ENCODE assay signal across 12 cellular contexts in genomic region chr13:74128171-74128767, GRCh38. TPM values are rescaled to one million over a fixed set of nuclear protein-coding genes. Genes with fewer than 3 reads are reported as not detected.
A peak's percentile ranks its signal among the peaks of the same experiment; 100 is the strongest.
DNase-seq lines count a peak whose midpoint lies in the region; ATAC-seq and TF ChIP-seq lines count a peak whose summit lies in the region.
"Had no signal": no experiment of that assay in that cellular context is flagged by ENCODE, and none has a peak within 500 bp of the region (broad histone marks: within the 10 kb centered on the region; RNA-seq: fewer than 3 reads in every experiment).

No MANE protein-coding gene starts in this region.

- H3K4me1 ChIP-seq in right atrium auricular region (peaks cover 0 to 41% of the 10 kb centered on the region in 2 donors), thoracic aorta (ENCODE audit: control insufficient read depth in 1 of 2, low read depth in 2 of 2) (peaks cover 50 to 61% of the 10 kb centered on the region in 2 donors)

- peak overlapping the region; percentile 60 for H3K4me3 Mint-ChIP-seq in activated CD4-positive, alpha-beta memory T cell treated with anti-CD3 and anti-CD28 coated beads for 36 hours
- H3K4me3 Mint-ChIP-seq in immature natural killer cell = peak overlapping the region in 3 of 5 donors; percentile 11 to 99 (median 37)
- H3K4me3 Mint-ChIP-seq: H9 had no signal

- ATAC-seq in Right ventricle myocardium inferior (no peak), thoracic aorta (ENCODE audit: insufficient number of reproducible peaks, low FRiP score, low read depth) (no peak)

- TF ChIP-seq CTCF in right atrium auricular region (IDR thresholded peaks at IDR 0.05) (no peak), thoracic aorta (IDR thresholded peaks at IDR 0.05) (no peak)

- H3K36me3 ChIP-seq in right atrium auricular region = no peaks in the 10 kb centered on the region
- no peaks in the 10 kb centered on the region for H3K36me3 ChIP-seq in thoracic aorta

- H3K9me3 ChIP-seq in right atrium auricular region = no peaks in the 10 kb centered on the region
- H3K9me3 ChIP-seq in thoracic aorta = no peaks in the 10 kb centered on the region

- no peaks in the 10 kb centered on the region for H3K27me3 Mint-ChIP-seq in activated CD4-positive, alpha-beta memory T cell treated with anti-CD3 and anti-CD28 coated beads for 36 hours
- H3K27me3 Mint-ChIP-seq in immature natural killer cell (ENCODE audit: low read depth in 3 of 3) = peaks cover under 1 to 7% (median 6%) of the 10 kb centered on the region in 3 donors

- no peaks in the 10 kb centered on the region for H3K27me3 ChIP-seq in right atrium auricular region
- H3K27me3 ChIP-seq in thoracic aorta (replicated peaks; ENCODE audit: insufficient read depth) = no peaks in the 10 kb centered on the region

- peak overlapping the region; percentile 87 for H3K27ac Mint-ChIP-seq in activated CD4-positive, alpha-beta memory T cell treated with anti-CD3 and anti-CD28 coated beads for 36 hours
- H3K27ac Mint-ChIP-seq in immature natural killer cell = peak overlapping the region; percentile 82 to 99 (median 92)

- POLR2A ChIA-PET in activated CD4-positive, alpha-beta memory T cell treated with anti-CD3 and anti-CD28 coated beads for 36 hours (lab: Charles Lee) = no interaction called here

- peaks cover 72% of the 10 kb centered on the region for H3K4me1 Mint-ChIP-seq in activated CD4-positive, alpha-beta memory T cell treated with anti-CD3 and anti-CD28 coated beads for 36 hours (ENCODE audit: low read depth)
- H3K4me1 Mint-ChIP-seq in immature natural killer cell = peaks cover 74 to 96% of the 10 kb centered on the region in 2 donors

- H3K36me3 Mint-ChIP-seq in activated CD4-positive, alpha-beta memory T cell treated with anti-CD3 and anti-CD28 coated beads for 36 hours = peaks cover 4% of the 10 kb centered on the region
- H3K36me3 Mint-ChIP-seq in immature natural killer cell = no peaks in the 10 kb centered on the region

- intact Hi-C loops in Right ventricle myocardium inferior (cut with DNase I) = no loop called here
- intact Hi-C loops in activated CD4-positive, alpha-beta memory T cell treated with anti-CD3 and anti-CD28 coated beads for 36 hours (cut with micrococcal nuclease) = loop anchor here (1.0 kb wide), 2 partner anchors 37 to 66 kb away; no protein-coding TSS in a partner anchor

- H3K9me3 Mint-ChIP-seq in activated CD4-positive, alpha-beta memory T cell treated with anti-CD3 and anti-CD28 coated beads for 36 hours = no peaks in the 10 kb centered on the region
- H3K9me3 Mint-ChIP-seq in immature natural killer cell = no peaks in the 10 kb centered on the region
- H3K9me3 Mint-ChIP-seq: H9 had no signal

- H3K4me3 ChIP-seq in right atrium auricular region = no peak overlapping the region
- H3K4me3 ChIP-seq in thoracic aorta = peak overlapping the region; percentile 22

- H3K27ac ChIP-seq in right atrium auricular region (peak overlapping the region; percentile 23 to 43), thoracic aorta (peak overlapping the region; percentile 3 to 68)
- H3K27ac ChIP-seq: HL-60 had no signal

- DNase-seq in right atrium auricular region (ENCODE audit: low spot score) (no peak), Right ventricle myocardium inferior (ENCODE audit: missing footprints) (no peak), immature natural killer cell (no peak), thoracic aorta (ENCODE audit: low spot score) (no peak), NCI-H524 (lab: John Stamatoyannopoulos, UW) (no peak), NAMALWA (ENCODE audit: low spot score) (no peak), germinal center (ENCODE audit: low spot score) (no peak)
- peak; percentile 56 for DNase-seq in activated CD4-positive, alpha-beta memory T cell treated with anti-CD3 and anti-CD28 coated beads for 36 hours
- DNase-seq: amniotic stem cell, H9, NCI-H2081 had no signal

- CTCF ChIA-PET in activated CD4-positive, alpha-beta memory T cell treated with anti-CD3 and anti-CD28 coated beads for 36 hours (lab: Charles Lee) = interaction anchor here (0.6 to 2.3 kb wide), 3 partner anchors 134 to 1129 kb away, joined by 3 to 11 read pairs (median 3); no protein-coding TSS in a partner anchor

RNA-seq across cellular contexts. Expression of gene KLF12, which starts 5.9 kb away (rescaled TPM):
- total RNA-seq in right atrium auricular region (10 to 100 TPM in 1 of 2 donors, 1 to 10 TPM in 1; 6.1 to 12.3 TPM), Right ventricle myocardium inferior (18.9 TPM), thoracic aorta (10 to 100 TPM; 19.9 to 23.8 TPM)
- total RNA-seq in activated CD4-positive, alpha-beta memory T cell treated with anti-CD3 and anti-CD28 coated beads for 36 hours = 10 to 100 TPM; 24.5 to 25.5 TPM
- 10 to 100 TPM; 19.6 to 28.1 (median 21.4) TPM for polyA plus RNA-seq in immature natural killer cell
